In genomic region chr1:246638941-246639655, GRCh38 we compare ENCODE assay signal across 18 cellular contexts.
"Had no signal": no experiment of that assay in that cellular context is flagged by ENCODE, and none has a peak within 500 bp of the region (broad histone marks: within the 10 kb centered on the region; RNA-seq: fewer than 3 reads in every experiment).

No MANE protein-coding gene starts in this region.

- H3K27ac Mint-ChIP-seq: activated naive CD8-positive, alpha-beta T cell treated with anti-CD3 and anti-CD28 coated beads for 36 hours; WTC11 had no signal

- H3K4me1 Mint-ChIP-seq: stimulated activated naive CD8-positive, alpha-beta T cell treated with anti-CD3 and anti-CD28 coated beads, Interleukin-15, amount 100 ng/mL, for 72 hours; WTC11 had no signal

- H3K36me3 ChIP-seq: ovary had no signal

- DNase-seq: activated CD4-positive, alpha-beta T cell treated with anti-CD3 and anti-CD28 coated beads for 36 hours; activated CD4-positive, alpha-beta T cell treated with anti-CD3 and anti-CD28 coated beads, Interleukin-2, amount 50 U/mL, for 48 hours; activated gamma-delta T cell; activated naive CD8-positive, alpha-beta T cell treated with anti-CD3 and anti-CD28 coated beads for 36 hours; amniotic stem cell; body of pancreas; immature natural killer cell; mesenchymal stem cell; mucosa of descending colon; naive thymus-derived CD4-positive, alpha-beta T cell; ovary; stimulated activated naive CD8-positive, alpha-beta T cell treated with anti-CD3 and anti-CD28 coated beads, Interleukin-15, amount 100 ng/mL, for 72 hours; upper lobe of right lung had no signal

- H3K27ac ChIP-seq: body of pancreas, epithelial cell of prostate, ovary, skin epidermis, thoracic aorta, upper lobe of right lung had no signal

- H3K4me1 ChIP-seq: body of pancreas, upper lobe of right lung had no signal

- H3K4me3 Mint-ChIP-seq: activated CD4-positive, alpha-beta T cell treated with anti-CD3 and anti-CD28 coated beads for 36 hours; activated naive CD8-positive, alpha-beta T cell treated with anti-CD3 and anti-CD28 coated beads for 36 hours; immature natural killer cell; naive thymus-derived CD4-positive, alpha-beta T cell; stimulated activated naive CD8-positive, alpha-beta T cell treated with anti-CD3 and anti-CD28 coated beads, Interleukin-15, amount 100 ng/mL, for 72 hours; T-helper 2 cell treated with Interferon-gamma antibody and Interleukin-4, amounts not matched to agents 5 μg/mL and 100 μg/mL, for 36 hours; WTC11 had no signal

- H3K27me3 Mint-ChIP-seq: activated CD4-positive, alpha-beta T cell treated with anti-CD3 and anti-CD28 coated beads for 36 hours; activated naive CD8-positive, alpha-beta T cell treated with anti-CD3 and anti-CD28 coated beads for 36 hours; naive thymus-derived CD4-positive, alpha-beta T cell; stimulated activated naive CD8-positive, alpha-beta T cell treated with anti-CD3 and anti-CD28 coated beads, Interleukin-15, amount 100 ng/mL, for 72 hours had no signal

- H3K9me3 ChIP-seq: body of pancreas, mucosa of descending colon, ovary, thoracic aorta, upper lobe of right lung had no signal

- ATAC-seq: activated CD4-positive, alpha-beta T cell treated with anti-CD3 and anti-CD28 coated beads for 36 hours; body of pancreas; mucosa of descending colon; naive thymus-derived CD4-positive, alpha-beta T cell; stimulated activated naive CD8-positive, alpha-beta T cell treated with anti-CD3 and anti-CD28 coated beads, Interleukin-15, amount 100 ng/mL, for 72 hours; upper lobe of right lung; WTC11 had no signal

- H3K4me3 ChIP-seq: body of pancreas, mucosa of descending colon, ovary, skin epidermis, thoracic aorta, upper lobe of right lung had no signal

- H3K27me3 ChIP-seq: body of pancreas, ovary, upper lobe of right lung had no signal
